Comparison of ENCODE assay signal across 2 cellular contexts in the genomic region with DNA sequence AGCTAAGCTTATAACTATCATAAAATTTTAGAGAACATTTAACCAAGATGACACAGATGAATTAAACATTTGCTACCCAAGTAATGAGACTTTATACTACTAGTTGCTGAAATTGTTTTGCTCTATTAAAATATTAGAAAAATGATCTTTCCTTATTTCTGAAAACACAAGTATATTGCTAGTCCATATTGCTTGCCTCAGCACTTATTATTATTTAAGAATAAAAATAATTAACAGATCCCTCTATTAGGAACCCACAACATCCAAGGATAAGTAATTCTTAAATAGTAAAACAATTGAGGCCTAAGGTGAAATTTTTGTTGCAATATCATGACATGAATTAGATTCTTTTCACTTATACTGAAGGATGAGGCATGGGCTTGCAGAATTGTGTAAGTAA.
A peak's percentile ranks its signal among the peaks of the same experiment; 100 is the strongest.
TF ChIP-seq lines count a peak whose summit lies in the region.

No MANE protein-coding gene starts in this region.

TF ChIP-seq in A549, 52 proteins besides CTCF, POLR2A, EP300 and RAD21 (continued from another document):
- no peak for TF ChIP-seq BCL3 (IDR thresholded peaks at IDR 0.05)
- TF ChIP-seq ZSCAN20 (CRISPR knock-in tag; IDR thresholded peaks at IDR 0.05), result no peak
TF ChIP-seq in A549: peak in this region for 1.

TF ChIP-seq in K562, 482 proteins besides CTCF, POLR2A, EP300 and RAD21 (continued from another document):
- TF ChIP-seq, protein P1, sequence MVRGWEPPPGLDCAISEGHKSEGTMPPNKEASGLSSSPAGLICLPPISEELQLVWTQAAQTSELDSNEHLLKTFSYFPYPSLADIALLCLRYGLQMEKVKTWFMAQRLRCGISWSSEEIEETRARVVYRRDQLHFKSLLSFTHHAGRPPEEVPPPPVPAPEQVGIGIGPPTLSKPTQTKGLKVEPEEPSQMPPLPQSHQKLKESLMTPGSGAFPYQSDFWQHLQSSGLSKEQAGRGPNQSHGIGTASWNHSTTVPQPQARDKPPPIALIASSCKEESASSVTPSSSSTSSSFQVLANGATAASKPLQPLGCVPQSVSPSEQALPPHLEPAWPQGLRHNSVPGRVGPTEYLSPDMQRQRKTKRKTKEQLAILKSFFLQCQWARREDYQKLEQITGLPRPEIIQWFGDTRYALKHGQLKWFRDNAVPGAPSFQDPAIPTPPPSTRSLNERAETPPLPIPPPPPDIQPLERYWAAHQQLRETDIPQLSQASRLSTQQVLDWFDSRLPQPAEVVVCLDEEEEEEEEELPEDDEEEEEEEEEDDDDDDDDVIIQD (CRISPR knock-in tag; IDR thresholded peaks at IDR 0.05), result no peak
- peak; percentile 60; the same call in 1 of the 2 replicates for TF ChIP-seq MAFK (IDR thresholded peaks at IDR 0.05; ENCODE audit: low read length)
- TF ChIP-seq ZNF316 (IDR thresholded peaks at IDR 0.05), result peak; percentile 30; the same call in 1 of the 2 replicates
- TF ChIP-seq MAFF (IDR thresholded peaks at IDR 0.05; ENCODE audit: low read length), result peak; percentile 39; the same call in 1 of the 2 replicates
